Comparison of ENCODE assay signal across 2 cellular contexts in genomic region chr19:50204081-50204428, GRCh38.
TF ChIP-seq lines count a peak whose summit lies in the region.

No MANE protein-coding gene starts in this region.

TF ChIP-seq in WTC11, 78 proteins besides CTCF, POLR2A, EP300 and RAD21:
- TF ChIP-seq ETV6 (CRISPR knock-in tag; IDR thresholded peaks at IDR 0.05) = no peak
- TF ChIP-seq ATF1 (CRISPR knock-in tag; IDR thresholded peaks at IDR 0.05) = no peak
- no peak for TF ChIP-seq CREB1 (CRISPR knock-in tag; IDR thresholded peaks at IDR 0.05)
- TF ChIP-seq FOXP1 (CRISPR knock-in tag; IDR thresholded peaks at IDR 0.05; ENCODE audit: borderline replicate concordance) = no peak
- TF ChIP-seq HMGA2 (CRISPR knock-in tag; IDR thresholded peaks at IDR 0.05) = no peak
- no peak for TF ChIP-seq RORB (CRISPR knock-in tag; IDR thresholded peaks at IDR 0.05)
- no peak for TF ChIP-seq KAT7 (CRISPR knock-in tag; IDR thresholded peaks at IDR 0.05; ENCODE audit: borderline replicate concordance)
- no peak for TF ChIP-seq CREM (CRISPR knock-in tag; IDR thresholded peaks at IDR 0.05)
- no peak for TF ChIP-seq JUN (CRISPR knock-in tag; IDR thresholded peaks at IDR 0.05)
- TF ChIP-seq, protein P1, sequence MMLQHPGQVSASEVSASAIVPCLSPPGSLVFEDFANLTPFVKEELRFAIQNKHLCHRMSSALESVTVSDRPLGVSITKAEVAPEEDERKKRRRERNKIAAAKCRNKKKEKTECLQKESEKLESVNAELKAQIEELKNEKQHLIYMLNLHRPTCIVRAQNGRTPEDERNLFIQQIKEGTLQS (CRISPR knock-in tag; conservative IDR thresholded peaks at IDR 0.05) = no peak
- TF ChIP-seq ZNF396 (CRISPR knock-in tag; IDR thresholded peaks at IDR 0.05; ENCODE audit: borderline replicate concordance) = no peak
- no peak for TF ChIP-seq GABPB1 (CRISPR knock-in tag; IDR thresholded peaks at IDR 0.05)
- TF ChIP-seq ZBTB43 (CRISPR knock-in tag; IDR thresholded peaks at IDR 0.05) = no peak
- no peak for TF ChIP-seq SP1 (CRISPR knock-in tag; conservative IDR thresholded peaks at IDR 0.05)
- TF ChIP-seq, protein P2, sequence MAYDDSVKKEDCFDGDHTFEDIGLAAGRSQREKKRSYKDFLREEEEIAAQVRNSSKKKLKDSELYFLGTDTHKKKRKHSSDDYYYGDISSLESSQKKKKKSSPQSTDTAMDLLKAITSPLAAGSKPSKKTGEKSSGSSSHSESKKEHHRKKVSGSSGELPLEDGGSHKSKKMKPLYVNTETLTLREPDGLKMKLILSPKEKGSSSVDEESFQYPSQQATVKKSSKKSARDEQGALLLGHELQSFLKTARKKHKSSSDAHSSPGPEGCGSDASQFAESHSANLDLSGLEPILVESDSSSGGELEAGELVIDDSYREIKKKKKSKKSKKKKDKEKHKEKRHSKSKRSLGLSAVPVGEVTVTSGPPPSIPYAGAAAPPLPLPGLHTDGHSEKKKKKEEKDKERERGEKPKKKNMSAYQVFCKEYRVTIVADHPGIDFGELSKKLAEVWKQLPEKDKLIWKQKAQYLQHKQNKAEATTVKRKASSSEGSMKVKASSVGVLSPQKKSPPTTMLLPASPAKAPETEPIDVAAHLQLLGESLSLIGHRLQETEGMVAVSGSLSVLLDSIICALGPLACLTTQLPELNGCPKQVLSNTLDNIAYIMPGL (CRISPR knock-in tag; IDR thresholded peaks at IDR 0.05) = no peak
- TF ChIP-seq JAZF1 (CRISPR knock-in tag; IDR thresholded peaks at IDR 0.05) = no peak
- TF ChIP-seq AFF4 (CRISPR knock-in tag; IDR thresholded peaks at IDR 0.05; ENCODE audit: borderline replicate concordance) = no peak
- TF ChIP-seq, protein P3, sequence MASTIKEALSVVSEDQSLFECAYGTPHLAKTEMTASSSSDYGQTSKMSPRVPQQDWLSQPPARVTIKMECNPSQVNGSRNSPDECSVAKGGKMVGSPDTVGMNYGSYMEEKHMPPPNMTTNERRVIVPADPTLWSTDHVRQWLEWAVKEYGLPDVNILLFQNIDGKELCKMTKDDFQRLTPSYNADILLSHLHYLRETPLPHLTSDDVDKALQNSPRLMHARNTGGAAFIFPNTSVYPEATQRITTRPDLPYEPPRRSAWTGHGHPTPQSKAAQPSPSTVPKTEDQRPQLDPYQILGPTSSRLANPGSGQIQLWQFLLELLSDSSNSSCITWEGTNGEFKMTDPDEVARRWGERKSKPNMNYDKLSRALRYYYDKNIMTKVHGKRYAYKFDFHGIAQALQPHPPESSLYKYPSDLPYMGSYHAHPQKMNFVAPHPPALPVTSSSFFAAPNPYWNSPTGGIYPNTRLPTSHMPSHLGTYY (CRISPR knock-in tag; IDR thresholded peaks at IDR 0.05) = no peak

TF ChIP-seq in HepG2, 621 proteins besides CTCF, POLR2A, EP300 and RAD21:
- TF ChIP-seq ZNF280D (CRISPR knock-in tag; IDR thresholded peaks at IDR 0.05) = 0 out of 2 replicates have a peak, but pooled peaks have one; percentile 5
- TF ChIP-seq ERF (CRISPR knock-in tag; IDR thresholded peaks at IDR 0.05) = no peak
- TF ChIP-seq ZNF552 (CRISPR knock-in tag; IDR thresholded peaks at IDR 0.05; ENCODE audit: borderline replicate concordance) = no peak
- TF ChIP-seq TMF1 (CRISPR knock-in tag; IDR thresholded peaks at IDR 0.05; ENCODE audit: low read depth) = no peak
- no peak for TF ChIP-seq ZBTB1 (CRISPR knock-in tag; IDR thresholded peaks at IDR 0.05; ENCODE audit: borderline replicate concordance)
- TF ChIP-seq ETS1 (CRISPR knock-in tag; IDR thresholded peaks at IDR 0.05) = no peak
- TF ChIP-seq ZBTB3 (CRISPR knock-in tag; IDR thresholded peaks at IDR 0.05; ENCODE audit: borderline replicate concordance, low read depth) = no peak
- TF ChIP-seq, protein P4, sequence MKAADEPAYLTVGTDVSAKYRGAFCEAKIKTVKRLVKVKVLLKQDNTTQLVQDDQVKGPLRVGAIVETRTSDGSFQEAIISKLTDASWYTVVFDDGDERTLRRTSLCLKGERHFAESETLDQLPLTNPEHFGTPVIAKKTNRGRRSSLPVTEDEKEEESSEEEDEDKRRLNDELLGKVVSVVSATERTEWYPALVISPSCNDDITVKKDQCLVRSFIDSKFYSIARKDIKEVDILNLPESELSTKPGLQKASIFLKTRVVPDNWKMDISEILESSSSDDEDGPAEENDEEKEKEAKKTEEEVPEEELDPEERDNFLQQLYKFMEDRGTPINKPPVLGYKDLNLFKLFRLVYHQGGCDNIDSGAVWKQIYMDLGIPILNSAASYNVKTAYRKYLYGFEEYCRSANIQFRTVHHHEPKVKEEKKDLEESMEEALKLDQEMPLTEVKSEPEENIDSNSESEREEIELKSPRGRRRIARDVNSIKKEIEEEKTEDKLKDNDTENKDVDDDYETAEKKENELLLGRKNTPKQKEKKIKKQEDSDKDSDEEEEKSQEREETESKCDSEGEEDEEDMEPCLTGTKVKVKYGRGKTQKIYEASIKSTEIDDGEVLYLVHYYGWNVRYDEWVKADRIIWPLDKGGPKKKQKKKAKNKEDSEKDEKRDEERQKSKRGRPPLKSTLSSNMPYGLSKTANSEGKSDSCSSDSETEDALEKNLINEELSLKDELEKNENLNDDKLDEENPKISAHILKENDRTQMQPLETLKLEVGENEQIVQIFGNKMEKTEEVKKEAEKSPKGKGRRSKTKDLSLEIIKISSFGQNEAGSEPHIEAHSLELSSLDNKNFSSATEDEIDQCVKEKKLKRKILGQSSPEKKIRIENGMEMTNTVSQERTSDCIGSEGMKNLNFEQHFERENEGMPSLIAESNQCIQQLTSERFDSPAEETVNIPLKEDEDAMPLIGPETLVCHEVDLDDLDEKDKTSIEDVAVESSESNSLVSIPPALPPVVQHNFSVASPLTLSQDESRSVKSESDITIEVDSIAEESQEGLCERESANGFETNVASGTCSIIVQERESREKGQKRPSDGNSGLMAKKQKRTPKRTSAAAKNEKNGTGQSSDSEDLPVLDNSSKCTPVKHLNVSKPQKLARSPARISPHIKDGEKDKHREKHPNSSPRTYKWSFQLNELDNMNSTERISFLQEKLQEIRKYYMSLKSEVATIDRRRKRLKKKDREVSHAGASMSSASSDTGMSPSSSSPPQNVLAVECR (CRISPR knock-in tag; IDR thresholded peaks at IDR 0.05; ENCODE audit: borderline replicate concordance) = 0 out of 2 replicates have a peak, but pooled peaks have one; percentile 4
- no peak for TF ChIP-seq ZNF782 (CRISPR knock-in tag; IDR thresholded peaks at IDR 0.05; ENCODE audit: borderline replicate concordance)
- TF ChIP-seq ZNF629 (CRISPR knock-in tag; conservative IDR thresholded peaks at IDR 0.05) = peak; percentile 79
- TF ChIP-seq CCAR2 (optimal IDR thresholded peaks at IDR 0.05; ENCODE audit: low read depth, low read length) = no peak
- TF ChIP-seq, protein P5, sequence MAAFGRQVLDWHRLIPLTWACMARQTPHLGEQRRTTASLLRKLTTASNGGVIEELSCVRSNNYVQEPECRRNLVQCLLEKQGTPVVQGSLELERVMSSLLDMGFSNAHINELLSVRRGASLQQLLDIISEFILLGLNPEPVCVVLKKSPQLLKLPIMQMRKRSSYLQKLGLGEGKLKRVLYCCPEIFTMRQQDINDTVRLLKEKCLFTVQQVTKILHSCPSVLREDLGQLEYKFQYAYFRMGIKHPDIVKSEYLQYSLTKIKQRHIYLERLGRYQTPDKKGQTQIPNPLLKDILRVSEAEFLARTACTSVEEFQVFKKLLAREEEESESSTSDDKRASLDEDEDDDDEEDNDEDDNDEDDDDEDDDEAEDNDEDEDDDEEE (CRISPR knock-in tag; IDR thresholded peaks at IDR 0.05) = no peak
TF ChIP-seq in HepG2: peak in this region for 3.
